26 cellular contexts compared by ENCODE assay signal in genomic region chr19:988081-988480, GRCh38. TPM values are rescaled to one million over a fixed set of nuclear protein-coding genes. Genes with fewer than 3 reads are reported as not detected.
DNase-seq lines count a peak whose midpoint lies in the region; ATAC-seq and TF ChIP-seq lines count a peak whose summit lies in the region.
"Had no signal": no experiment of that assay in that cellular context is flagged by ENCODE, and none has a peak within 500 bp of the region (broad histone marks: within the 10 kb centered on the region; RNA-seq: fewer than 3 reads in every experiment).

No MANE protein-coding gene starts in this region.

- H3K27ac ChIP-seq in HEK293 (ENCODE audit: extremely low read depth, low read depth, low read length) (no peak overlapping the region), psoas muscle (no peak overlapping the region)
- H3K27ac ChIP-seq: PC-9 had no signal

- no peak overlapping the region for H3K4me3 Mint-ChIP-seq in WTC11
- H3K4me3 Mint-ChIP-seq in Caco-2 (ENCODE audit: unreplicated experiment), result no peak overlapping the region
- H3K4me3 Mint-ChIP-seq: CD4-positive, alpha-beta memory T cell had no signal

- H3K27me3 ChIP-seq in Caco-2 (replicated peaks; ENCODE audit: control insufficient read depth, insufficient read depth, low read length) (no peaks in the 10 kb centered on the region), psoas muscle (ENCODE audit: insufficient read depth in 3 of 3, low read length in 2 of 3) (no peaks in the 10 kb centered on the region)

- H3K27me3 Mint-ChIP-seq in WTC11 (ENCODE audit: low read depth), result no peaks in the 10 kb centered on the region
- H3K27me3 Mint-ChIP-seq in Caco-2 (ENCODE audit: insufficient read depth, unreplicated experiment), result no peaks in the 10 kb centered on the region
- H3K27me3 Mint-ChIP-seq: CD4-positive, alpha-beta memory T cell had no signal

- H3K36me3 Mint-ChIP-seq in WTC11, result peaks cover 18% of the 10 kb centered on the region
- peaks cover 67% of the 10 kb centered on the region for H3K36me3 Mint-ChIP-seq in Caco-2 (ENCODE audit: insufficient read depth, unreplicated experiment)

- CTCF ChIA-PET in HEK293 (lab: Yijun Ruan, JAX), result interaction anchor here (0.6 to 1.3 kb wide), 2 partner anchors 49 to 376 kb away, joined by 3 read pairs; no protein-coding TSS in a partner anchor
- CTCF ChIA-PET in WTC11 (lab: Charles Lee), result interaction anchor here (1.3 to 1.5 kb wide), 2 partner anchors 17 to 66 kb away, joined by 3 read pairs; no protein-coding TSS in a partner anchor
- CTCF ChIA-PET in Caco-2 (lab: Charles Lee), result no interaction called here

- ATAC-seq in WTC11 (no peak), psoas muscle (no peak)

- H3K4me1 ChIP-seq in HEK293 (ENCODE audit: control insufficient read depth, insufficient read depth, low read length) (peaks cover 2% of the 10 kb centered on the region; the same call in 1 of the 2 replicates), Caco-2 (peaks cover 21% of the 10 kb centered on the region), psoas muscle (peaks cover 10% of the 10 kb centered on the region)

- POLR2A ChIA-PET in HEK293 (lab: Yijun Ruan, JAX) (no interaction called here), WTC11 (lab: Charles Lee) (no interaction called here), Caco-2 (lab: Charles Lee) (no interaction called here)

- 73 to 84% (median 80%) methylated on average over 9 to 14 of the region's 14 CpGs for WGBS in psoas muscle, 3 donors

- TF ChIP-seq CTCF in HEK293 (tag by site-specific recombination; IDR thresholded peaks at IDR 0.05) (no peak), WTC11 (IDR thresholded peaks at IDR 0.05) (no peak), Caco-2 (IDR thresholded peaks at IDR 0.05; ENCODE audit: insufficient read depth in 1 of 2, low read depth in 1 of 2, low read length in 1 of 2, severe bottlenecking in 1 of 2, unreplicated experiment in 1 of 2) (no peak), psoas muscle (IDR thresholded peaks at IDR 0.05) (no peak)

- intact Hi-C loops in Caco-2 (cut with micrococcal nuclease; ENCODE audit: unreplicated experiment), result no loop called here
- intact Hi-C loops in psoas muscle (cut with DNase I), result loop anchor here in 1 of 2 donors (10.0 kb wide), 1 partner anchor 133 kb away; the partner anchor contains the start of genes CFD and ELANE

- H3K27ac Mint-ChIP-seq in WTC11 (peak overlapping the region; percentile 57; the same call in 1 of the 2 replicates), Caco-2 (ENCODE audit: unreplicated experiment) (no peak overlapping the region)

- H3K36me3 ChIP-seq in HEK293 (ENCODE audit: control insufficient read depth in 2 of 2, insufficient read depth in 1 of 2, low read length in 2 of 2) (peaks cover 9 to 66% of the 10 kb centered on the region in 2 experiments; a peak in 2 of 3 replicates), Caco-2 (ENCODE audit: control insufficient read depth, insufficient read depth, low read length) (peaks cover 3% of the 10 kb centered on the region), psoas muscle (ENCODE audit: insufficient read depth in 1 of 2, low read depth in 1 of 2) (peaks cover 0 to 52% of the 10 kb centered on the region in 2 donors)

- H3K4me1 Mint-ChIP-seq in WTC11 (peaks cover 6% of the 10 kb centered on the region), Caco-2 (ENCODE audit: low read depth, unreplicated experiment) (no peaks in the 10 kb centered on the region)

- BruUV-seq in Caco-2 (replicated peaks; lab: Mats Ljungman, UMichigan), result no TSS peak

- H3K9me3 ChIP-seq in HEK293 (ENCODE audit: control insufficient read depth, insufficient read depth, low read depth, low read length) (no peaks in the 10 kb centered on the region), Caco-2 (no peaks in the 10 kb centered on the region), psoas muscle (no peaks in the 10 kb centered on the region)

- H3K4me3 ChIP-seq in HEK293 (ENCODE audit: low read depth, low read length) (no peak overlapping the region), Caco-2 (ENCODE audit: low read depth, low read length) (no peak overlapping the region), psoas muscle (no peak overlapping the region)
- H3K4me3 ChIP-seq: PC-9 had no signal

- no peaks in the 10 kb centered on the region for H3K9me3 Mint-ChIP-seq in WTC11
- no peaks in the 10 kb centered on the region for H3K9me3 Mint-ChIP-seq in Caco-2 (ENCODE audit: unreplicated experiment)
- H3K9me3 Mint-ChIP-seq: CD4-positive, alpha-beta memory T cell had no signal

- DNase-seq in A172 (ENCODE audit: low spot score) (peak; percentile 41), WTC11 (ENCODE audit: low spot score) (no peak), kidney glomerular epithelial cell (lab: John Stamatoyannopoulos, UW) (peak; percentile 39), ecto neural progenitor cell (ENCODE audit: low spot score) (no peak), Caco-2 (no peak), psoas muscle (no peak)
- DNase-seq in effector CD4-positive, alpha-beta T cell, result no peak
- DNase-seq: C1 segment of cervical spinal cord, DMS 273 treated with DMSO at 0.1 percent for 48 hours, DMS79 treated with DMSO at 0.1 percent for 48 hours, GF-D8, KG1, MM.1S, NCI-H1048, NCI-H1417, NCI-H1694, NCI-H2029 treated with DMSO at 0.1 percent for 48 hours, NCI-H2227 treated with DMSO at 0.1 percent for 48 hours, NCI-H526 treated with DMSO at 0.1 percent for 48 hours, PC-9, RPMI8226, SHP77 treated with DMSO at 0.1 percent for 48 hours had no signal

TF ChIP-seq in HEK293, 187 proteins besides CTCF, POLR2A, EP300 and RAD21 (continues in another document):
- no peak for TF ChIP-seq SP7 (tag by site-specific recombination; IDR thresholded peaks at IDR 0.05)
- TF ChIP-seq EGR2 (tag by site-specific recombination; IDR thresholded peaks at IDR 0.05; ENCODE audit: low read depth), result peak; percentile 94
- TF ChIP-seq GLIS1 (tag by site-specific recombination; IDR thresholded peaks at IDR 0.05), result peak; percentile 55
- peak; percentile 39; the same call in 1 of the 2 replicates for TF ChIP-seq ZNF600 (tag by site-specific recombination; IDR thresholded peaks at IDR 0.05)
- TF ChIP-seq ZSCAN16 (tag by site-specific recombination; IDR thresholded peaks at IDR 0.05), result no peak
- TF ChIP-seq KLF1 (tag by site-specific recombination; IDR thresholded peaks at IDR 0.05), result peak; percentile 76
- TF ChIP-seq ZFHX2 (tag by site-specific recombination; conservative IDR thresholded peaks at IDR 0.05), result peak; percentile 95
- no peak for TF ChIP-seq KLF10 (tag by site-specific recombination; IDR thresholded peaks at IDR 0.05)
- peak; percentile 36; the same call in 1 of the 2 replicates for TF ChIP-seq SP2 (tag by site-specific recombination; IDR thresholded peaks at IDR 0.05)

TF ChIP-seq in WTC11, 78 proteins besides CTCF, POLR2A, EP300 and RAD21 (continues in another document):
- no peak for TF ChIP-seq ZNF396 (CRISPR knock-in tag; IDR thresholded peaks at IDR 0.05; ENCODE audit: borderline replicate concordance)
- no peak for TF ChIP-seq ZNF219 (CRISPR knock-in tag; IDR thresholded peaks at IDR 0.05; ENCODE audit: borderline replicate concordance)
- TF ChIP-seq ZNF423 (CRISPR knock-in tag; IDR thresholded peaks at IDR 0.05), result no peak
- TF ChIP-seq MXD4 (CRISPR knock-in tag; IDR thresholded peaks at IDR 0.05; ENCODE audit: borderline replicate concordance), result no peak
- no peak for TF ChIP-seq SP1 (CRISPR knock-in tag; conservative IDR thresholded peaks at IDR 0.05)
- no peak for TF ChIP-seq ZNF121 (CRISPR knock-in tag; IDR thresholded peaks at IDR 0.05)
- no peak for TF ChIP-seq JAZF1 (CRISPR knock-in tag; IDR thresholded peaks at IDR 0.05)
- no peak for TF ChIP-seq NR2C2 (CRISPR knock-in tag; IDR thresholded peaks at IDR 0.05)
- TF ChIP-seq, protein P1, sequence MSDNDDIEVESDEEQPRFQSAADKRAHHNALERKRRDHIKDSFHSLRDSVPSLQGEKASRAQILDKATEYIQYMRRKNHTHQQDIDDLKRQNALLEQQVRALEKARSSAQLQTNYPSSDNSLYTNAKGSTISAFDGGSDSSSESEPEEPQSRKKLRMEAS (CRISPR knock-in tag; IDR thresholded peaks at IDR 0.05), result no peak
- TF ChIP-seq TEAD4 (CRISPR knock-in tag; IDR thresholded peaks at IDR 0.05), result no peak
- TF ChIP-seq ZNF416 (CRISPR knock-in tag; IDR thresholded peaks at IDR 0.05), result no peak
- TF ChIP-seq HMGA2 (CRISPR knock-in tag; IDR thresholded peaks at IDR 0.05), result no peak
- TF ChIP-seq NR3C1 (CRISPR knock-in tag; conservative IDR thresholded peaks at IDR 0.05; ENCODE audit: low read depth), result no peak

RNA-seq across cellular contexts. Expression of gene WDR18, which starts 3.9 kb away (rescaled TPM):
- total RNA-seq in A172 (2014; rRNA removed; shearing (Covaris generic)), result 41.8 and 42.6 TPM in 2 replicates
- total RNA-seq in WTC11 (2021) (140 to 147 TPM (median 146 TPM) in 3 replicates), Caco-2 (2022) (89.5 and 96.8 TPM in 2 replicates), psoas muscle (10 to 100 TPM; 17.4 to 28.0 (median 20.3) TPM)
- 10 to 100 TPM; 30.8 to 77.9 (median 39.0) TPM for polyA plus RNA-seq in psoas muscle

RNA-seq across cellular contexts. Expression of gene GRIN3B, which starts 12.1 kb away (rescaled TPM):
- 0.38 TPM in 1 of 2 replicates, not detected in the other for total RNA-seq in A172 (2014; rRNA removed; shearing (Covaris generic))
- total RNA-seq in WTC11 (2021) (1.9 to 2.5 TPM (median 2.4 TPM) in 3 replicates), Caco-2 (2022) (0.41 and 0.49 TPM in 2 replicates), psoas muscle (under 1 TPM in 1 of 4 donors, not detected in 3; 0.16 TPM)
- polyA plus RNA-seq in psoas muscle, result under 1 TPM in 1 of 3 donors, not detected in 2; 0.01 TPM
- total RNA-seq: CD4-positive, alpha-beta memory T cell; NCI-H460 had no signal
- polyA plus RNA-seq: CD4-positive, alpha-beta memory T cell had no signal

RNA-seq across cellular contexts. Expression of gene TMEM259, which starts 32.8 kb away (rescaled TPM):
- total RNA-seq in A172 (2014; rRNA removed; shearing (Covaris generic)), result 104 and 131 TPM in 2 replicates
- total RNA-seq in WTC11 (2021), result 176 to 202 TPM (median 191 TPM) in 3 replicates
- 148 and 154 TPM in 2 replicates for total RNA-seq in Caco-2 (2022)
- total RNA-seq in psoas muscle, result 100 to 1,000 TPM in 1 of 4 donors, 10 to 100 TPM in 3; 67.1 to 128 (median 87.4) TPM
- polyA plus RNA-seq in psoas muscle, result 100 to 1,000 TPM in 1 of 3 donors, 10 to 100 TPM in 2; 80.6 to 133 (median 89.9) TPM

RNA-seq across cellular contexts. Expression of gene RNU6-2, which starts 33.2 kb away (rescaled TPM):
- total RNA-seq in A172 (2014; rRNA removed; shearing (Covaris generic)), result not detected in 2 replicates
- not detected in 3 replicates for total RNA-seq in WTC11 (2021)
- total RNA-seq in Caco-2 (2022), result not detected in 2 replicates
- not detected for total RNA-seq in psoas muscle
- polyA plus RNA-seq in psoas muscle, result not detected
- total RNA-seq: CD4-positive, alpha-beta memory T cell; NCI-H460; PC-9 had no signal
- polyA plus RNA-seq: AG04450; CD4-positive, alpha-beta memory T cell had no signal

RNA-seq across cellular contexts. Expression of gene CNN2, which starts 38.3 kb away (rescaled TPM):
- 219 and 243 TPM in 2 replicates for total RNA-seq in A172 (2014; rRNA removed; shearing (Covaris generic))
- total RNA-seq in WTC11 (2021), result 387 to 391 TPM (median 390 TPM) in 3 replicates
- 194 and 221 TPM in 2 replicates for total RNA-seq in Caco-2 (2022)
- total RNA-seq in psoas muscle, result 1 to 10 TPM; 3.0 to 9.5 (median 8.5) TPM
- polyA plus RNA-seq in psoas muscle, result 1 to 10 TPM; 1.7 to 6.3 (median 2.3) TPM

Comparison
In these comparisons a context has a peak if more than half of its experiments do, and no peak if none do; other contexts are left out.
1. DNase-seq: peak in A172 (single experiment) and kidney glomerular epithelial cell (single experiment); none in WTC11 (single experiment), effector CD4-positive, alpha-beta T cell (single experiment), ecto neural progenitor cell (single experiment), Caco-2 (0 of 2) and psoas muscle (0 of 2).